In the genomic region with DNA sequence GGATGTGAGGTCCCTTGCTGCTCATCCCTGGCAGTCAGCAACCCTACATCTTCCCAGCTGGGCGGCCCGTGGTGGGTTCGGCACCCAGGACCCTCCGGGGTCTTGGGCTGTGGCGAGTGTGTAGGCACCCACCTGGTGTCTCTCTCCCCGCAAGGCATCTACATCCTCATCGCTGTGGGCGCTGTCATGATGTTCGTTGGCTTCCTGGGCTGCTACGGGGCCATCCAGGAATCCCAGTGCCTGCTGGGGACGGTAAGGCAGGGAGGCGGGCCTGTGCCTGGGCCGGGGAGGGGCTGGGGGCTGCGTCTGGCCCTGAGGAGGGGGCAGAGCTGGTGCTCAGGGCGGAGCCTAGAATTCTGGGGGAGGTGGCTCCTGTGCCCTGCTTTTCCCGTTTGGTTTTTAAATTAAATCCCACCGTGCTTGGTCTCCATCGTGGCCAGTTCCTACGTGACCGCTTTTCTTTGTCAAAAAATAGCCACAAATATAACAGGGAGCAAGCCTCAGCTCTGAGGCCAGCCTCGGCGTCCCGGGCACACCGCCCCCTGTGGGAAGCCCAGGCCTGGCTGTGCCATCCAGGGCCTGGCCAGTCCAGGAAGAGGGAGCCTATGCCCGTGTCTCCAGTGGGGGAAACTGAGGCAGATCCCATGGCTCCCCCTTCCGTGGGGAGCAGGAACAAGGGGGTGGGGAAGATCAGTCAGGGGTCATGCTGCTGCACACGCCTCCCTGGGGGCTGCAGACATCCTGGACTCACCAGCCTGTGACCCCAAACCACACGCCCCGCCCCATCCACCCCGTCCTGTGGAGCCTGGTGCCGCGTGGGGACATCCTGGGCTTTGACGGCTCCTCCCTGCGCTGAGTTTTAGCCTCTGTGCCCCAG, we compare ENCODE assay signal across 17 cellular contexts. TPM values are rescaled to one million over a fixed set of nuclear protein-coding genes. Genes with fewer than 3 reads are reported as not detected.
DNase-seq lines count a peak whose midpoint lies in the region; ATAC-seq, FAIRE-seq and TF ChIP-seq lines count a peak whose summit lies in the region.
"Had no signal": no experiment of that assay in that cellular context is flagged by ENCODE, and none has a peak within 500 bp of the region (broad histone marks: within the 10 kb centered on the region; RNA-seq: fewer than 3 reads in every experiment).

No MANE protein-coding gene starts in this region.

- H3K27me3 Mint-ChIP-seq in IgD-negative memory B cell, result no peaks in the 10 kb centered on the region
- H3K27me3 Mint-ChIP-seq: activated CD4-positive, alpha-beta T cell treated with anti-CD3 and anti-CD28 coated beads, Interleukin-2, amount 10 ng/mL, durations not matched to agents 24 days and 14 days; CD8-positive, alpha-beta memory T cell had no signal

- no peak overlapping the region for H3K4me2 ChIP-seq in K562 (ENCODE audit: insufficient read depth, low read length)
- H3K4me2 ChIP-seq: SK-N-SH had no signal

- CTCF ChIA-PET in K562 (lab: Yijun Ruan, JAX; ENCODE audit: low intra/inter-chr PET ratio), result interaction anchor here (0.6 kb wide), 1 partner anchor 132 kb away, joined by 3 read pairs; no protein-coding TSS in a partner anchor

- TF ChIP-seq EP300 in K562 (IDR thresholded peaks at IDR 0.05; ENCODE audit: low read length), result no peak

- H3K4me1 Mint-ChIP-seq in IgD-negative memory B cell, result peaks cover 25 to 29% (median 28%) of the 10 kb centered on the region in 3 donors

- in situ Hi-C loops in K562 (cut with MboI), result no loop called here

- peak overlapping the region; percentile 73 to 99 (median 92) for H3K27ac Mint-ChIP-seq in IgD-negative memory B cell

- POLR2A ChIA-PET in K562 (lab: Yijun Ruan, JAX), result interaction anchor here (0.7 kb wide), 1 partner anchor 12 kb away, joined by 3 read pairs; no protein-coding TSS in a partner anchor

- no peak for TF ChIP-seq POLR2A in K562 (conservative IDR thresholded peaks at IDR 0.05)

- H3K36me3 Mint-ChIP-seq in IgD-negative memory B cell, result no peaks in the 10 kb centered on the region

- ATAC-seq in K562, result no peak
- no peak for ATAC-seq in foreskin keratinocyte
- ATAC-seq in HG03571 (IDR thresholded peaks at IDR 0.05; ENCODE audit: unreplicated experiment), result no peak
- no peak for ATAC-seq in HG03095 (IDR thresholded peaks at IDR 0.05; ENCODE audit: unreplicated experiment)
- ATAC-seq: upper lobe of right lung had no signal

- H3K9me1 ChIP-seq in K562 (ENCODE audit: control insufficient read depth, insufficient read depth, low read length), result peaks cover 12% of the 10 kb centered on the region

- H4K20me1 ChIP-seq in K562 (replicated peaks; ENCODE audit: control insufficient read depth, insufficient read depth, low read length), result peaks cover 25% of the 10 kb centered on the region

- no peaks in the 10 kb centered on the region for H3K9me3 Mint-ChIP-seq in IgD-negative memory B cell
- H3K9me3 Mint-ChIP-seq: activated CD4-positive, alpha-beta T cell treated with anti-CD3 and anti-CD28 coated beads, Interleukin-2, amount 10 ng/mL, durations not matched to agents 24 days and 14 days; CD8-positive, alpha-beta memory T cell had no signal

- H3K4me3 ChIP-seq in K562 (no peak overlapping the region), rectal smooth muscle tissue (ENCODE audit: low read length) (no peak overlapping the region)
- H3K4me3 ChIP-seq: upper lobe of right lung had no signal

- H3K36me3 ChIP-seq in K562 (ENCODE audit: control insufficient read depth, insufficient read depth, low read length) (peaks cover 78% of the 10 kb centered on the region; the same call in 2 of the 3 replicates), rectal smooth muscle tissue (ENCODE audit: control insufficient read depth, insufficient read depth, low read length) (peaks cover 16% of the 10 kb centered on the region)

- no peak for TF ChIP-seq RAD21 in K562 (CRISPR knock-in tag; conservative IDR thresholded peaks at IDR 0.05 in 1 of 2, IDR thresholded peaks at IDR 0.05 in 1 of 2)

- no peaks in the 10 kb centered on the region for H3K9me3 ChIP-seq in K562 (replicated peaks; ENCODE audit: control insufficient read depth, insufficient read depth, low read depth, low read length)
- H3K9me3 ChIP-seq: SK-N-SH, upper lobe of right lung had no signal

- peak; percentile 34 for DNase-seq in COLO668 (lab: John Stamatoyannopoulos, UW; ENCODE audit: unreplicated experiment)
- no peak for DNase-seq in K562 (ENCODE audit: extremely low read depth in 1 of 4, low spot score in 3 of 4)
- no peak for DNase-seq in activated effector memory CD4-positive, alpha-beta T cell treated with Interleukin-2 at 50 U/mL for 16 hours
- DNase-seq in foreskin keratinocyte, result no peak
- DNase-seq: activated CD4-positive, alpha-beta T cell treated with anti-CD3 and anti-CD28 coated beads, Interleukin-2, amount 10 ng/mL, durations not matched to agents 24 days and 14 days; activated naive CD4-positive, alpha-beta T cell treated with Interleukin-2 at 50 U/mL for 16 hours; CD8-positive, alpha-beta memory T cell; DND-41; NCI-H146; SK-N-SH; stimulated activated naive CD4-positive, alpha-beta T cell treated with Interleukin-2 at 50 U/mL for 16 hours; upper lobe of right lung had no signal

- 89% methylated on average over 25 of the region's 34 CpGs for WGBS in K562 (ENCODE audit: insufficient coverage, low coverage, missing lambda C conversion rate)

- intact Hi-C loops in K562 (cut with micrococcal nuclease), result no loop called here

- H3K4me1 ChIP-seq in K562 (replicated peaks in 1 of 2; ENCODE audit: control insufficient read depth in 2 of 2, insufficient read depth in 2 of 2, low read length in 2 of 2) (peaks cover 10 to 82% of the 10 kb centered on the region in 2 experiments; a peak in 4 of 5 replicates), rectal smooth muscle tissue (ENCODE audit: control insufficient read depth, insufficient read depth, low read length) (peaks cover 28% of the 10 kb centered on the region), foreskin keratinocyte (peaks cover 10% of the 10 kb centered on the region)

- no peak overlapping the region for H2AFZ ChIP-seq in K562 (ENCODE audit: low read depth, low read length)

- TF ChIP-seq CTCF in K562 (IDR thresholded peaks at IDR 0.05 in 2 of 3, conservative IDR thresholded peaks at IDR 0.05 in 1 of 3; ENCODE audit: insufficient read depth in 2 of 3, low read depth in 1 of 3, low read length in 3 of 3) (no peak), foreskin keratinocyte (conservative IDR thresholded peaks at IDR 0.05) (no peak)

- H3K27ac ChIP-seq in K562 (ENCODE audit: extremely low read depth, low read depth, low read length) (no peak overlapping the region), rectal smooth muscle tissue (ENCODE audit: low read depth, low read length) (peak overlapping the region; percentile 92), foreskin keratinocyte (no peak overlapping the region)
- H3K27ac ChIP-seq: upper lobe of right lung had no signal

- H3K79me2 ChIP-seq in K562 (ENCODE audit: control insufficient read depth, insufficient read depth, low read length), result peaks cover 30% of the 10 kb centered on the region

- BruUV-seq in K562 (replicated peaks; lab: Mats Ljungman, UMichigan), result no TSS peak

- H3K4me3 Mint-ChIP-seq in IgD-negative memory B cell, result peak overlapping the region; percentile 30 to 92 (median 88)
- H3K4me3 Mint-ChIP-seq: activated CD4-positive, alpha-beta T cell treated with anti-CD3 and anti-CD28 coated beads, Interleukin-2, amount 10 ng/mL, durations not matched to agents 24 days and 14 days had no signal

- FAIRE-seq in K562 (lab: Jason Lieb, UNC), result no peak
- FAIRE-seq: frontal cortex had no signal

- H3K9ac ChIP-seq in K562 (ENCODE audit: insufficient read depth in 1 of 2, low read depth in 2 of 2, low read length in 2 of 2) (peak overlapping the region in 1 of 2 experiments; percentile 68; a peak in 1 of 4 replicates), rectal smooth muscle tissue (ENCODE audit: low read length) (no peak overlapping the region)
- H3K9ac ChIP-seq: SK-N-SH had no signal

- H3K27me3 ChIP-seq in K562 (ENCODE audit: control insufficient read depth in 2 of 2, insufficient read depth in 2 of 2, low read length in 2 of 2) (no peaks in the 10 kb centered on the region), rectal smooth muscle tissue (ENCODE audit: control insufficient read depth, insufficient read depth, low read length) (no peaks in the 10 kb centered on the region), foreskin keratinocyte (no peaks in the 10 kb centered on the region)
- H3K27me3 ChIP-seq: upper lobe of right lung had no signal

RNA-seq across cellular contexts. Expression of a gene that starts 6.4 kb away (rescaled TPM):
- polyA plus RNA-seq in IgD-negative memory B cell, result 86.8 TPM
- total RNA-seq in K562 (2011; cell fraction: chromatin; rRNA removed; ENCODE audit: low replicate concordance), result 7.2 and 32.5 TPM in 2 replicates
- total RNA-seq in K562 (2011; cell fraction: nucleolus; rRNA removed), result 37.2 and 47.1 TPM in 2 replicates
- total RNA-seq in K562 (2011; cell fraction: nucleoplasm; rRNA removed), result 21.3 and 24.4 TPM in 2 replicates
- 53.4 and 63.9 TPM in 2 replicates for total RNA-seq in K562 (2014; rRNA removed)
- 3.7 and 4.7 TPM in 2 replicates for total RNA-seq in K562 (2014; rRNA removed; fragmentation: Illumina TruSeq; extraction: Trizol)
- total RNA-seq in K562 (2015; rRNA removed; fragmentation: Illumina TruSeq; extraction: Trizol), result 35.3 and 35.5 TPM in 2 replicates
- total RNA-seq in K562 (2021), result 49.0 and 54.2 TPM in 2 replicates
- 11.0 and 16.2 TPM in 2 replicates for polyA plus RNA-seq in K562 (2011; rRNA removed)
- polyA plus RNA-seq in K562 (2011; cell fraction: cytosol; rRNA removed), result 17.0 and 45.2 TPM in 2 replicates
- polyA plus RNA-seq in K562 (2011; cell fraction: nucleus; rRNA removed), result 24.0 and 35.2 TPM in 2 replicates
- 37.3 and 42.1 TPM in 2 replicates for polyA plus RNA-seq in K562 (2012)
- 6.2 and 22.8 TPM in 2 replicates for polyA plus RNA-seq in K562 (2014; fragmentation: Illumina TruSeq; extraction: Trizol)
- 1 to 10 TPM in 1 of 2 experiments, under 1 TPM in 1; 0.41 to 2.8 TPM for polyA plus RNA-seq in K562 (2014; fragmentation: Nextera tagmentation; extraction: Ambion mirVana)
- polyA plus RNA-seq in K562 (2014; rRNA removed), result 29.1 and 32.5 TPM in 2 replicates
- 5.8 and 8.2 TPM in 2 replicates for polyA minus RNA-seq in K562 (2011; rRNA and poly(A)+ RNA removed)
- polyA minus RNA-seq in K562 (2011; cell fraction: cytosol; rRNA and poly(A)+ RNA removed), result 13.1 and 16.7 TPM in 2 replicates
- polyA minus RNA-seq in K562 (2011; cell fraction: nucleus; rRNA and poly(A)+ RNA removed), result 26.9 and 33.5 TPM in 2 replicates
- total RNA-seq in foreskin keratinocyte, result 66.7 and 70.1 TPM in 2 replicates
- 58.5 and 64.5 TPM in 2 replicates for polyA plus RNA-seq in foreskin keratinocyte

RNA-seq across cellular contexts. Expression of a gene that starts 17.1 kb away (rescaled TPM):
- polyA plus RNA-seq in IgD-negative memory B cell, result 195 TPM
- total RNA-seq in K562 (2011; cell fraction: chromatin; rRNA removed; ENCODE audit: low replicate concordance), result 93.5 and 278 TPM in 2 replicates
- total RNA-seq in K562 (2011; cell fraction: nucleolus; rRNA removed), result 344 and 368 TPM in 2 replicates
- 240 and 244 TPM in 2 replicates for total RNA-seq in K562 (2011; cell fraction: nucleoplasm; rRNA removed)
- total RNA-seq in K562 (2014; rRNA removed), result 43.3 and 67.2 TPM in 2 replicates
- 37.4 and 60.2 TPM in 2 replicates for total RNA-seq in K562 (2014; rRNA removed; fragmentation: Illumina TruSeq; extraction: Trizol)
- 61.7 and 64.8 TPM in 2 replicates for total RNA-seq in K562 (2015; rRNA removed; fragmentation: Illumina TruSeq; extraction: Trizol)
- 181 and 189 TPM in 2 replicates for total RNA-seq in K562 (2021)
- 76.9 and 103 TPM in 2 replicates for polyA plus RNA-seq in K562 (2011; rRNA removed)
- polyA plus RNA-seq in K562 (2011; cell fraction: cytosol; rRNA removed), result 177 and 219 TPM in 2 replicates
- polyA plus RNA-seq in K562 (2011; cell fraction: nucleus; rRNA removed), result 80.1 and 118 TPM in 2 replicates
- 157 and 238 TPM in 2 replicates for polyA plus RNA-seq in K562 (2012)
- 163 and 169 TPM in 2 replicates for polyA plus RNA-seq in K562 (2014; fragmentation: Illumina TruSeq; extraction: Trizol)
- polyA plus RNA-seq in K562 (2014; fragmentation: Nextera tagmentation; extraction: Ambion mirVana), result 1 to 10 TPM; 2.4 to 7.0 TPM
- 105 and 114 TPM in 2 replicates for polyA plus RNA-seq in K562 (2014; rRNA removed)
- polyA minus RNA-seq in K562 (2011; rRNA and poly(A)+ RNA removed), result 67.7 and 102 TPM in 2 replicates
- polyA minus RNA-seq in K562 (2011; cell fraction: cytosol; rRNA and poly(A)+ RNA removed), result 110 and 130 TPM in 2 replicates
- polyA minus RNA-seq in K562 (2011; cell fraction: nucleus; rRNA and poly(A)+ RNA removed), result 23.2 and 30.1 TPM in 2 replicates
- 240 and 248 TPM in 2 replicates for total RNA-seq in foreskin keratinocyte
- polyA plus RNA-seq in foreskin keratinocyte, result 454 and 491 TPM in 2 replicates

RNA-seq across cellular contexts. Expression of a gene that starts 50.1 kb away (rescaled TPM):
- polyA plus RNA-seq in IgD-negative memory B cell, result not detected
- not detected in 2 replicates for total RNA-seq in K562 (2011; cell fraction: chromatin; rRNA removed; ENCODE audit: low replicate concordance)
- total RNA-seq in K562 (2011; cell fraction: nucleolus; rRNA removed), result not detected in 2 replicates
- total RNA-seq in K562 (2011; cell fraction: nucleoplasm; rRNA removed), result not detected in 2 replicates
- total RNA-seq in K562 (2014; rRNA removed), result not detected in 2 replicates
- not detected in 2 replicates for total RNA-seq in K562 (2014; rRNA removed; fragmentation: Illumina TruSeq; extraction: Trizol)
- not detected in 2 replicates for total RNA-seq in K562 (2015; rRNA removed; fragmentation: Illumina TruSeq; extraction: Trizol)
- not detected in 2 replicates for total RNA-seq in K562 (2021)
- not detected in 2 replicates for polyA plus RNA-seq in K562 (2011; rRNA removed)
- polyA plus RNA-seq in K562 (2011; cell fraction: cytosol; rRNA removed), result not detected in 2 replicates
- not detected in 2 replicates for polyA plus RNA-seq in K562 (2011; cell fraction: nucleus; rRNA removed)
- polyA plus RNA-seq in K562 (2012), result 0.03 TPM in 1 of 2 replicates, not detected in the other
- polyA plus RNA-seq in K562 (2014; fragmentation: Illumina TruSeq; extraction: Trizol), result not detected in 2 replicates
- polyA plus RNA-seq in K562 (2014; fragmentation: Nextera tagmentation; extraction: Ambion mirVana), result not detected
- polyA plus RNA-seq in K562 (2014; rRNA removed), result not detected in 2 replicates
- polyA minus RNA-seq in K562 (2011; rRNA and poly(A)+ RNA removed), result not detected in 2 replicates
- not detected in 2 replicates for polyA minus RNA-seq in K562 (2011; cell fraction: cytosol; rRNA and poly(A)+ RNA removed)
- polyA minus RNA-seq in K562 (2011; cell fraction: nucleus; rRNA and poly(A)+ RNA removed), result not detected in 2 replicates
- not detected in 2 replicates for total RNA-seq in foreskin keratinocyte
- polyA plus RNA-seq in foreskin keratinocyte, result not detected in 2 replicates
- total RNA-seq: activated CD4-positive, alpha-beta T cell treated with anti-CD3 and anti-CD28 coated beads, Interleukin-2, amount 10 ng/mL, durations not matched to agents 24 days and 14 days; CD8-positive, alpha-beta memory T cell; frontal cortex; upper lobe of right lung had no signal
- polyA plus RNA-seq: CD8-positive, alpha-beta memory T cell; SK-N-SH had no signal

RNA-seq across cellular contexts. Expression of a gene that starts 50.6 kb away (rescaled TPM):
- polyA plus RNA-seq in IgD-negative memory B cell, result 20.5 TPM
- not detected in 2 replicates for total RNA-seq in K562 (2011; cell fraction: chromatin; rRNA removed; ENCODE audit: low replicate concordance)
- not detected in 2 replicates for total RNA-seq in K562 (2011; cell fraction: nucleolus; rRNA removed)
- total RNA-seq in K562 (2011; cell fraction: nucleoplasm; rRNA removed), result not detected in 2 replicates
- not detected in 2 replicates for total RNA-seq in K562 (2014; rRNA removed)
- not detected in 2 replicates for total RNA-seq in K562 (2014; rRNA removed; fragmentation: Illumina TruSeq; extraction: Trizol)
- not detected in 2 replicates for total RNA-seq in K562 (2015; rRNA removed; fragmentation: Illumina TruSeq; extraction: Trizol)
- 0.44 and 0.45 TPM in 2 replicates for total RNA-seq in K562 (2021)
- polyA plus RNA-seq in K562 (2011; rRNA removed), result not detected in 2 replicates
- 0.01 and 0.06 TPM in 2 replicates for polyA plus RNA-seq in K562 (2011; cell fraction: cytosol; rRNA removed)
- not detected in 2 replicates for polyA plus RNA-seq in K562 (2011; cell fraction: nucleus; rRNA removed)
- not detected in 2 replicates for polyA plus RNA-seq in K562 (2012)
- not detected in 2 replicates for polyA plus RNA-seq in K562 (2014; fragmentation: Illumina TruSeq; extraction: Trizol)
- not detected for polyA plus RNA-seq in K562 (2014; fragmentation: Nextera tagmentation; extraction: Ambion mirVana)
- polyA plus RNA-seq in K562 (2014; rRNA removed), result not detected in 2 replicates
- polyA minus RNA-seq in K562 (2011; rRNA and poly(A)+ RNA removed), result not detected in 2 replicates
- polyA minus RNA-seq in K562 (2011; cell fraction: cytosol; rRNA and poly(A)+ RNA removed), result not detected in 2 replicates
- 0.13 TPM in 1 of 2 replicates, not detected in the other for polyA minus RNA-seq in K562 (2011; cell fraction: nucleus; rRNA and poly(A)+ RNA removed)
- total RNA-seq in foreskin keratinocyte, result not detected in 2 replicates
- not detected in 2 replicates for polyA plus RNA-seq in foreskin keratinocyte
